ENCODE assay signal across 8 cellular contexts in the genomic region with DNA sequence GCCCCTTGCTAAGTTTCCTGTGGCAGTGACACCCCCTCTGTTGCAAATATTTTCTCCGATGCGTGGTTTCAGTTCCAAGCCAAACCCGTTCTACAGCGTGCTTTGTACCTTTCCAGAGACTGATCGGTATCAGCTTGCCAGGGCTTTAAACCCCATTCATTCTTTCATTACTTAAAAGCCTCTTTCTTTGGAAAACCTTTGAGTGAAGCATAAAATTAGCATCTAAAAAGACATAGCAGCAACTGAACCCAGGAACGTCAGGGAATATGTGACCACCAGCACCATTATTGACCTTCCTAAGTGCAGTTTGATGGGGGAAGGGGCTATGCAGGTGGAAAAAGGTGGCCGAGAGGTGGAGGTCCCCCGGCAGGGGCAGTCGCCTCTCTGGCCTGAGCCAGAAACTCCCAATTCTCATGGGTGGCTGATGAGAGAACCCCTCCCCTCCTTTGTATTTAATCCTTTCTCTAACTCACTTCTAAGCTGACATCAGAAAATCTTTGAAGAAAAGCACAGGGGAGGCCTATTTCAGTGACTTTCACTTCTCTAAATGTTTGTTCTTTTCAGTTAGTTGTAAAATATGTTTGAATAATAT.
A peak's percentile ranks its signal among the peaks of the same experiment; 100 is the strongest.
DNase-seq lines count a peak whose midpoint lies in the region; ATAC-seq and TF ChIP-seq lines count a peak whose summit lies in the region.

No MANE protein-coding gene starts in this region.

- peak overlapping the region; percentile 62 for H3K4me3 Mint-ChIP-seq in neural progenitor cell

- intact Hi-C loops in ascending aorta (cut with DNase I), result no loop called here

- H3K4me2 ChIP-seq in neural progenitor cell, result peak overlapping the region; percentile 76

- H3K36me3 ChIP-seq in neural progenitor cell (no peaks in the 10 kb centered on the region), ascending aorta (no peaks in the 10 kb centered on the region)

- H3K79me2 ChIP-seq in neural progenitor cell (ENCODE audit: low read depth), result no peaks in the 10 kb centered on the region

- ATAC-seq in GM19043 (IDR thresholded peaks at IDR 0.05; ENCODE audit: low read depth, unreplicated experiment) (peak; percentile 52), HG03159 (IDR thresholded peaks at IDR 0.05; ENCODE audit: unreplicated experiment) (peak; percentile 69)

- H3K27ac ChIP-seq in neural progenitor cell (peak overlapping the region; percentile 68), ascending aorta (no peak overlapping the region)

- H3K4me3 ChIP-seq in neural progenitor cell, result peak overlapping the region; percentile 31
- no peak overlapping the region for H3K4me3 ChIP-seq in ascending aorta

- peak overlapping the region; percentile 11 for H2AFZ ChIP-seq in neural progenitor cell (replicated peaks)

- H3K27ac Mint-ChIP-seq in neural progenitor cell, result peak overlapping the region; percentile 98

- H3K9me3 ChIP-seq in neural progenitor cell (ENCODE audit: low read depth) (no peaks in the 10 kb centered on the region), ascending aorta (no peaks in the 10 kb centered on the region)

- peaks cover 3% of the 10 kb centered on the region for H3K36me3 Mint-ChIP-seq in neural progenitor cell

- H3K4me1 ChIP-seq in neural progenitor cell, result peaks cover 27% of the 10 kb centered on the region
- no peaks in the 10 kb centered on the region for H3K4me1 ChIP-seq in ascending aorta

- no peaks in the 10 kb centered on the region for H4K20me1 ChIP-seq in neural progenitor cell (ENCODE audit: low read depth)

- H3F3A ChIP-seq in neural progenitor cell (ENCODE audit: low read depth), result peaks cover 22% of the 10 kb centered on the region

- peaks cover 10% of the 10 kb centered on the region for H3K9me3 Mint-ChIP-seq in neural progenitor cell

- H3K27me3 ChIP-seq in neural progenitor cell (no peaks in the 10 kb centered on the region), ascending aorta (no peaks in the 10 kb centered on the region)

- DNase-seq in astrocyte of the hippocampus (ENCODE audit: low read depth, low spot score) (peak; percentile 64), neural progenitor cell (ENCODE audit: low spot score) (peak; percentile 76), NCI-H1048 (lab: John Stamatoyannopoulos, UW) (no peak), ascending aorta (ENCODE audit: low spot score in 2 of 2) (no peak), DMS53 treated with DMSO at 0.1 percent for 48 hours (lab: John Stamatoyannopoulos, UW; ENCODE audit: unreplicated experiment) (no peak), NCI-H446 (lab: John Stamatoyannopoulos, UW) (no peak)

- no peak overlapping the region for H3K9ac ChIP-seq in neural progenitor cell

- H3K4me1 Mint-ChIP-seq in neural progenitor cell, result peaks cover 41% of the 10 kb centered on the region

- TF ChIP-seq CTCF in neural progenitor cell (IDR thresholded peaks at IDR 0.05) (peak; percentile 22), ascending aorta (IDR thresholded peaks at IDR 0.05) (no peak)

- peaks cover 6% of the 10 kb centered on the region for H3K27me3 Mint-ChIP-seq in neural progenitor cell (ENCODE audit: insufficient read depth, low read depth)

Comparison
In these comparisons a context has a peak if more than half of its experiments do, and no peak if none do; other contexts are left out.
1. DNase-seq: peak in astrocyte of the hippocampus (single experiment) and neural progenitor cell (single experiment); none in NCI-H1048 (single experiment), ascending aorta (0 of 2), DMS53 treated with DMSO at 0.1 percent for 48 hours (single experiment) and NCI-H446 (0 of 2).